Comparison of ENCODE assay signal across 10 cellular contexts in the genomic region with DNA sequence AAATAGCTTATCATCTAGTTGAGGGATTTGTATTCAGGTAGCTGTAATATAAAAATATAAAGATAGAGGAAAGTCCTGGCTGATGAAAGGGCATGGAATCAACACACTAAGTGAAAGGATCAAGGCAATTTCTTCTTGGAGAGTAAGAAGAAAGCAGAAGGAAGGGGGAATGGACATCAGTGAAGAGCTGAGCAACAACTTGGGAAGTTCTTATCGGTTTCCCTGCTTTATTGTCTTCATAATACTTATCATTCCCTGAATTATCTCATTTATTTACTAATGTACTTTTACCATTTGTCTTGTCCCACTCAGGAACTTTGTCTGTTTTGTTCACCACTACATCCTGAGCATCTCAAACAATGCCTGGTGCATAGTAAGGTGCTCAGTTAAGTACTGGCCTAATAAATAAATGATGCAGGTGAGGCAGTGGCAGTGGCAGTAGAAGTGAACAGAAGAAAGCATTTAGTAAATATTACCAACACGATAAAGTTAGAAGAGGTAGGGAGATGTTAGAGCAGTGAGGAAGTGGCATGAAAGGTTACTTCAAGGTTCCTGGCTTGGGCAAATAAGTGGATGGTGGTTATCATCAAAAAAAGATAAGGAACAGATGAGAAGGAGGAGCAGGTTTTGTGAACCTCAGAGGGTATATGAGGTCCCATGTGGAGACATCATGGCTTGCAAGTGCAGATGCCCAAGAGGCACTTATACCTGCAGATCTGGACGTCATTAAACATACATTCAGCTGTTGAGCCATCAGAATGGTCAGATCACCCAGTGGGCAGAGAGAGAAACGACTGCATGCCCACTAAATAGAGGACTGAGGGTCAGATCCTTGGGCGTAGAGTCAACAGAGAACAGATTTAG. TPM values are rescaled to one million over a fixed set of nuclear protein-coding genes. Genes with fewer than 3 reads are reported as not detected.
A peak's percentile ranks its signal among the peaks of the same experiment; 100 is the strongest.
DNase-seq lines count a peak whose midpoint lies in the region; ATAC-seq and TF ChIP-seq lines count a peak whose summit lies in the region.
"Had no signal": no experiment of that assay in that cellular context is flagged by ENCODE, and none has a peak within 500 bp of the region (broad histone marks: within the 10 kb centered on the region; RNA-seq: fewer than 3 reads in every experiment).

No MANE protein-coding gene starts in this region.

- peaks cover 18% of the 10 kb centered on the region for H3K4me1 ChIP-seq in iPS-18a (ENCODE audit: control insufficient read depth, low read depth, low read length)
- peaks cover 8 to 35% (median 26%) of the 10 kb centered on the region in 4 donors for H3K4me1 ChIP-seq in stomach

- 71 to 85% (median 76%) methylated on average over 5 of the region's 5 CpGs for WGBS in stomach, 5 donors

- H3K27ac Mint-ChIP-seq in activated CD8-positive, alpha-beta memory T cell treated with anti-CD3 and anti-CD28 coated beads, Interleukin-2, amount 10 ng/mL, durations not matched to agents 7 days and 5 days: peak overlapping the region; percentile 96
- H3K27ac Mint-ChIP-seq in activated CD4-positive, alpha-beta memory T cell treated with anti-CD3 and anti-CD28 coated beads for 36 hours: peak overlapping the region; percentile 97

- H3K4me1 Mint-ChIP-seq in activated CD8-positive, alpha-beta memory T cell treated with anti-CD3 and anti-CD28 coated beads, Interleukin-2, amount 10 ng/mL, durations not matched to agents 7 days and 5 days: peaks cover 33% of the 10 kb centered on the region
- H3K4me1 Mint-ChIP-seq in activated CD4-positive, alpha-beta memory T cell treated with anti-CD3 and anti-CD28 coated beads for 36 hours (ENCODE audit: low read depth): peaks cover 36% of the 10 kb centered on the region

- no peak for TF ChIP-seq CTCF in stomach (IDR thresholded peaks at IDR 0.05)

- H3K4me3 ChIP-seq in iPS-18a (ENCODE audit: low read length): no peak overlapping the region
- H3K4me3 ChIP-seq in stomach: no peak overlapping the region
- H3K4me3 ChIP-seq in H7 (ENCODE audit: insufficient read depth, low read depth, low read length): no peak overlapping the region

- no peaks in the 10 kb centered on the region for H3K9me3 Mint-ChIP-seq in activated CD8-positive, alpha-beta memory T cell treated with anti-CD3 and anti-CD28 coated beads, Interleukin-2, amount 10 ng/mL, durations not matched to agents 7 days and 5 days (ENCODE audit: low read depth)
- H3K9me3 Mint-ChIP-seq in activated CD4-positive, alpha-beta memory T cell treated with anti-CD3 and anti-CD28 coated beads for 36 hours: no peaks in the 10 kb centered on the region

- peak overlapping the region; percentile 96 for H3K4me3 Mint-ChIP-seq in activated CD8-positive, alpha-beta memory T cell treated with anti-CD3 and anti-CD28 coated beads, Interleukin-2, amount 10 ng/mL, durations not matched to agents 7 days and 5 days
- H3K4me3 Mint-ChIP-seq in activated CD4-positive, alpha-beta memory T cell treated with anti-CD3 and anti-CD28 coated beads for 36 hours: peak overlapping the region; percentile 97

- DNase-seq in activated CD8-positive, alpha-beta memory T cell treated with anti-CD3 and anti-CD28 coated beads, Interleukin-2, amount 10 ng/mL, durations not matched to agents 7 days and 5 days: no peak
- DNase-seq in activated CD8-positive, alpha-beta memory T cell treated with anti-CD3 and anti-CD28 coated beads for 24 hours: no peak
- DNase-seq in activated CD4-positive, alpha-beta memory T cell treated with anti-CD3 and anti-CD28 coated beads for 36 hours: no peak
- DNase-seq in stomach: no peak
- DNase-seq in H7: no peak
- DNase-seq in NCI-H1436 treated with DMSO at 0.1 percent for 48 hours (lab: John Stamatoyannopoulos, UW): no peak
- DNase-seq: kidney glomerular epithelial cell, NCI-H1436 had no signal

- peaks cover 5% of the 10 kb centered on the region for H3K36me3 Mint-ChIP-seq in activated CD8-positive, alpha-beta memory T cell treated with anti-CD3 and anti-CD28 coated beads, Interleukin-2, amount 10 ng/mL, durations not matched to agents 7 days and 5 days
- no peaks in the 10 kb centered on the region for H3K36me3 Mint-ChIP-seq in activated CD4-positive, alpha-beta memory T cell treated with anti-CD3 and anti-CD28 coated beads for 36 hours

- no peaks in the 10 kb centered on the region for H3K36me3 ChIP-seq in iPS-18a (ENCODE audit: control insufficient read depth, low read depth, low read length)
- no peaks in the 10 kb centered on the region for H3K36me3 ChIP-seq in stomach
- H3K36me3 ChIP-seq in H7 (replicated peaks; ENCODE audit: control insufficient read depth, insufficient read depth, low read length): no peaks in the 10 kb centered on the region

- intact Hi-C loops in activated CD4-positive, alpha-beta memory T cell treated with anti-CD3 and anti-CD28 coated beads for 36 hours (cut with micrococcal nuclease): no loop called here
- intact Hi-C loops in stomach (cut with DNase I; ENCODE audit: low total_unique reads): no loop called here

- POLR2A ChIA-PET in activated CD4-positive, alpha-beta memory T cell treated with anti-CD3 and anti-CD28 coated beads for 36 hours (lab: Charles Lee): no interaction called here

- H3K27me3 Mint-ChIP-seq in activated CD8-positive, alpha-beta memory T cell treated with anti-CD3 and anti-CD28 coated beads, Interleukin-2, amount 10 ng/mL, durations not matched to agents 7 days and 5 days: peaks cover 2% of the 10 kb centered on the region
- H3K27me3 Mint-ChIP-seq in activated CD4-positive, alpha-beta memory T cell treated with anti-CD3 and anti-CD28 coated beads for 36 hours: no peaks in the 10 kb centered on the region

- H3K9me3 ChIP-seq in iPS-18a (ENCODE audit: control insufficient read depth, low read depth, low read length) (no peaks in the 10 kb centered on the region), stomach (no peaks in the 10 kb centered on the region)

- no peak for TF ChIP-seq EP300 in stomach (IDR thresholded peaks at IDR 0.05)

- no peak for TF ChIP-seq POLR2A in stomach (IDR thresholded peaks at IDR 0.05)

- peak overlapping the region; percentile 72 for H3K9ac ChIP-seq in iPS-18a (ENCODE audit: low read length)

- CTCF ChIA-PET in activated CD8-positive, alpha-beta memory T cell treated with anti-CD3 and anti-CD28 coated beads, Interleukin-2, amount 10 ng/mL, durations not matched to agents 7 days and 5 days (lab: Charles Lee): interaction anchor here (0.7 kb wide), 1 partner anchor 642 kb away, joined by 4 read pairs; no protein-coding TSS in a partner anchor
- CTCF ChIA-PET in activated CD4-positive, alpha-beta memory T cell treated with anti-CD3 and anti-CD28 coated beads for 36 hours (lab: Charles Lee): no interaction called here

- ATAC-seq in activated CD8-positive, alpha-beta memory T cell treated with anti-CD3 and anti-CD28 coated beads, Interleukin-2, amount 10 ng/mL, durations not matched to agents 7 days and 5 days: no peak
- no peak for ATAC-seq in HG02763 (IDR thresholded peaks at IDR 0.05; ENCODE audit: unreplicated experiment)

- no peaks in the 10 kb centered on the region for H3K27me3 ChIP-seq in iPS-18a (ENCODE audit: control insufficient read depth, insufficient read depth, low read length)
- H3K27me3 ChIP-seq in stomach: no peaks in the 10 kb centered on the region
- H3K27me3 ChIP-seq in H7 (ENCODE audit: control insufficient read depth, insufficient read depth, low read length): peaks cover 1% of the 10 kb centered on the region; the same call in 1 of the 2 replicates

- H3K27ac ChIP-seq in iPS-18a (ENCODE audit: low read length): no peak overlapping the region
- peak overlapping the region in 3 of 5 donors; percentile 95 to 99 (median 98) for H3K27ac ChIP-seq in stomach

RNA-seq across cellular contexts. Expression of gene SOCS5, which starts 1.9 kb away (rescaled TPM):
- total RNA-seq in activated CD8-positive, alpha-beta memory T cell treated with anti-CD3 and anti-CD28 coated beads, Interleukin-2, amount 10 ng/mL, durations not matched to agents 7 days and 5 days: 1 to 10 TPM; 7.5 to 8.0 TPM
- 1 to 10 TPM; 5.8 TPM for total RNA-seq in activated CD4-positive, alpha-beta memory T cell treated with anti-CD3 and anti-CD28 coated beads for 36 hours
- total RNA-seq in stomach: 10 to 100 TPM in 4 of 5 donors, 1 to 10 TPM in 1; 6.1 to 45.9 (median 25.4) TPM
- polyA plus RNA-seq in stomach: 1 to 10 TPM; 4.0 to 4.8 (median 4.4) TPM
- total RNA-seq in H7 (2014; rRNA removed; shearing (Covaris generic)): 11.0 and 13.6 TPM in 2 replicates
